In genomic region chr12:108634225-108634795, GRCh38 we compare ENCODE assay signal across 9 cellular contexts. TPM values are rescaled to one million over a fixed set of nuclear protein-coding genes. Genes with fewer than 3 reads are reported as not detected.
DNase-seq lines count a peak whose midpoint lies in the region; ATAC-seq and TF ChIP-seq lines count a peak whose summit lies in the region.
"Had no signal": no experiment of that assay in that cellular context is flagged by ENCODE, and none has a peak within 500 bp of the region (broad histone marks: within the 10 kb centered on the region; RNA-seq: fewer than 3 reads in every experiment).

No MANE protein-coding gene starts in this region.

- no peaks in the 10 kb centered on the region for H3K9me3 ChIP-seq in stomach
- no peaks in the 10 kb centered on the region for H3K9me3 ChIP-seq in testis
- H3K9me3 ChIP-seq: heart right ventricle had no signal

- WGBS in stomach, 5 donors: 71 to 83% (median 76%) methylated on average over 6 of the region's 6 CpGs
- WGBS in testis, 2 donors: 74 to 76% methylated on average over 6 of the region's 6 CpGs

- TF ChIP-seq EP300 in stomach (IDR thresholded peaks at IDR 0.05): no peak

- DNase-seq in activated CD4-positive, CD25-positive, alpha-beta regulatory T cell treated with anti-CD3 and anti-CD28 coated beads, Interleukin-2, amount 50 U/mL, for 72 hours: peak; percentile 53
- DNase-seq in SK-MEL-5 (ENCODE audit: low read depth, low spot score) (peak; percentile 38), erythroblast (lab: John Stamatoyannopoulos, UW) (peak; percentile 66 to 73), stomach (peak; percentile 34), testis (no peak)

- peak overlapping the region in 1 of 4 donors; percentile 34 for H3K4me3 ChIP-seq in stomach
- H3K4me3 ChIP-seq in testis: no peak overlapping the region

- H3K4me1 ChIP-seq in stomach: peaks cover 0 to 62% (median 45%) of the 10 kb centered on the region in 4 donors
- H3K4me1 ChIP-seq in testis: peaks cover 7% of the 10 kb centered on the region

- intact Hi-C loops in stomach (cut with DNase I; ENCODE audit: low total_unique reads) (no loop called here), testis (cut with DNase I; ENCODE audit: low total_unique reads) (no loop called here)

- in situ Hi-C loops in SK-MEL-5 (cut with HindIII; ENCODE audit: low pct_unique_long_range_greater_than_20kb, low sequenced_read_pairs): no loop called here

- TF ChIP-seq POLR2A in erythroblast (IDR thresholded peaks at IDR 0.05; ENCODE audit: low read length) (peak; percentile 13), stomach (IDR thresholded peaks at IDR 0.05) (no peak), testis (IDR thresholded peaks at IDR 0.05) (no peak)

- no peak for ATAC-seq in activated CD4-positive, CD25-positive, alpha-beta regulatory T cell treated with anti-CD3 and anti-CD28 coated beads, Interleukin-2, amount 50 U/mL, for 24 hours
- no peak for ATAC-seq in HG02970 (IDR thresholded peaks at IDR 0.05; ENCODE audit: low FRiP score, unreplicated experiment)
- ATAC-seq in HG03442 (IDR thresholded peaks at IDR 0.05; ENCODE audit: unreplicated experiment): no peak

- no peak for TF ChIP-seq CTCF in stomach (IDR thresholded peaks at IDR 0.05)
- no peak for TF ChIP-seq CTCF in testis (IDR thresholded peaks at IDR 0.05)

- peak overlapping the region in 4 of 5 donors; percentile 69 to 84 (median 76) for H3K27ac ChIP-seq in stomach
- H3K27ac ChIP-seq in testis: no peak overlapping the region

- no peaks in the 10 kb centered on the region for H3K36me3 ChIP-seq in stomach
- H3K36me3 ChIP-seq in testis (ENCODE audit: low read depth, missing control alignments): no peaks in the 10 kb centered on the region
- H3K36me3 ChIP-seq: heart right ventricle had no signal

- H3K27me3 ChIP-seq in stomach (peaks cover 0 to 28% (median 7%) of the 10 kb centered on the region in 3 donors), testis (no peaks in the 10 kb centered on the region)
- H3K27me3 ChIP-seq: heart right ventricle had no signal

RNA-seq across cellular contexts. Expression of gene SELPLG, which starts 0.6 kb away (rescaled TPM):
- total RNA-seq in SK-MEL-5 (2014; rRNA removed; shearing (Covaris generic)): 0.50 and 0.80 TPM in 2 replicates
- 0.35 and 1.0 TPM in 2 replicates for polyA plus RNA-seq in SK-MEL-5 (2015; cell fraction: cytosol; rRNA removed)
- 3.6 and 5.4 TPM in 2 replicates for polyA plus RNA-seq in SK-MEL-5 (2015; cell fraction: nucleus; rRNA removed)
- 1 to 10 TPM; 1.2 to 6.1 (median 2.4) TPM for total RNA-seq in stomach
- 1 to 10 TPM; 1.7 to 4.1 (median 3.5) TPM for polyA plus RNA-seq in stomach
- 1 to 10 TPM; 1.1 to 2.7 TPM for total RNA-seq in testis
- polyA plus RNA-seq in testis (ENCODE audit: insufficient read depth, low read depth, low replicate concordance): 10.4 TPM

RNA-seq across cellular contexts. Expression of gene TMEM119, which starts 36.4 kb away (rescaled TPM):
- not detected in 2 replicates for total RNA-seq in SK-MEL-5 (2014; rRNA removed; shearing (Covaris generic))
- polyA plus RNA-seq in SK-MEL-5 (2015; cell fraction: cytosol; rRNA removed): 0.22 TPM in 1 of 2 replicates, not detected in the other
- not detected in 2 replicates for polyA plus RNA-seq in SK-MEL-5 (2015; cell fraction: nucleus; rRNA removed)
- 10 to 100 TPM in 2 of 5 donors, under 1 TPM in 2, not detected in 1; 0.45 to 16.2 (median 6.0) TPM for total RNA-seq in stomach
- 10 to 100 TPM in 2 of 3 donors, 1 to 10 TPM in 1; 1.3 to 17.1 (median 14.8) TPM for polyA plus RNA-seq in stomach
- total RNA-seq in testis: 1 to 10 TPM; 5.3 to 9.6 TPM
- polyA plus RNA-seq in testis (ENCODE audit: insufficient read depth, low read depth, low replicate concordance): 17.1 TPM

Comparison
In these comparisons a context has a peak if more than half of its experiments do, and no peak if none do; other contexts are left out.
1. H3K27ac ChIP-seq: peak in stomach (4 of 5); none in testis (0 of 2).